ENCODE assay signal across 16 cellular contexts in genomic region chr19:39998511-39998910, GRCh38. TPM values are rescaled to one million over a fixed set of nuclear protein-coding genes. Genes with fewer than 3 reads are reported as not detected.
DNase-seq lines count a peak whose midpoint lies in the region; TF ChIP-seq lines count a peak whose summit lies in the region.
"Had no signal": no experiment of that assay in that cellular context is flagged by ENCODE, and none has a peak within 500 bp of the region (broad histone marks: within the 10 kb centered on the region; RNA-seq: fewer than 3 reads in every experiment).

No MANE protein-coding gene starts in this region.

- no peaks in the 10 kb centered on the region for H3K27me3 ChIP-seq in breast epithelium
- H3K27me3 ChIP-seq in right atrium auricular region, result no peaks in the 10 kb centered on the region
- H3K27me3 ChIP-seq in ovary, result no peaks in the 10 kb centered on the region
- H3K27me3 ChIP-seq: BE2C, gastroesophageal sphincter had no signal

- H3K4me1 ChIP-seq in breast epithelium (peaks cover 0 to 7% of the 10 kb centered on the region in 2 donors), right atrium auricular region (peaks cover 2 to 17% of the 10 kb centered on the region in 2 donors), ovary (ENCODE audit: insufficient read depth) (no peaks in the 10 kb centered on the region)
- H3K4me1 ChIP-seq: BE2C had no signal

- TF ChIP-seq CTCF in MCF 10A (IDR thresholded peaks at IDR 0.05; ENCODE audit: unreplicated experiment) (no peak), breast epithelium (IDR thresholded peaks at IDR 0.05) (no peak), glutamatergic neuron (IDR thresholded peaks at IDR 0.05; ENCODE audit: partially characterized antibody, unreplicated experiment) (no peak), right atrium auricular region (IDR thresholded peaks at IDR 0.05) (no peak), ovary (IDR thresholded peaks at IDR 0.05) (no peak)

- peaks cover 6% of the 10 kb centered on the region for H3K36me3 Mint-ChIP-seq in MCF 10A (ENCODE audit: insufficient read depth, unreplicated experiment)
- H3K36me3 Mint-ChIP-seq in activated T-helper 1 cell treated with anti-CD3 and anti-CD28 coated beads, Interleukin-12 subunit alpha, Interleukin-12 subunit beta, Interleukin-2, Interleukin-4 antibody, amounts not matched to agents 30 ng/mL and 10 ng/mL and 1 ng/mL, durations not matched to agents 14 hours and 24 hours and 36 hours (ENCODE audit: low read depth), result peaks cover 17% of the 10 kb centered on the region
- peaks cover 12% of the 10 kb centered on the region for H3K36me3 Mint-ChIP-seq in glutamatergic neuron (ENCODE audit: unreplicated experiment)

- H3K4me3 ChIP-seq in breast epithelium (no peak overlapping the region), right atrium auricular region (no peak overlapping the region), ovary (no peak overlapping the region)
- H3K4me3 ChIP-seq: gastroesophageal sphincter had no signal

- no TSS peak for BruUV-seq in MCF 10A (replicated peaks; lab: Mats Ljungman, UMichigan)

- H3K9me3 ChIP-seq in breast epithelium (peaks cover 6% of the 10 kb centered on the region in 2 donors), right atrium auricular region (no peaks in the 10 kb centered on the region), ovary (no peaks in the 10 kb centered on the region)
- H3K9me3 ChIP-seq: BE2C had no signal

- 84 to 96% (median 94%) methylated on average over 4 of the region's 4 CpGs for WGBS in ovary, 3 donors

- intact Hi-C loops in MCF 10A (cut with micrococcal nuclease) (no loop called here), breast epithelium (cut with DNase I; ENCODE audit: low total_unique reads) (no loop called here), ovary (cut with DNase I) (no loop called here)
- intact Hi-C loops in activated T-helper 1 cell treated with anti-CD3 and anti-CD28 coated beads, Interleukin-12 subunit alpha, Interleukin-12 subunit beta, Interleukin-2, Interleukin-4 antibody, amounts not matched to agents 30 ng/mL and 10 ng/mL and 1 ng/mL, durations not matched to agents 14 hours and 24 hours and 36 hours (cut with micrococcal nuclease), result loop anchor here (1.0 kb wide), 1 partner anchor 58 kb away; the partner anchor contains the start of gene ZNF780B

- peaks cover 13% of the 10 kb centered on the region for H3K4me1 Mint-ChIP-seq in MCF 10A (ENCODE audit: insufficient read depth, unreplicated experiment)
- peaks cover 30% of the 10 kb centered on the region for H3K4me1 Mint-ChIP-seq in activated T-helper 1 cell treated with anti-CD3 and anti-CD28 coated beads, Interleukin-12 subunit alpha, Interleukin-12 subunit beta, Interleukin-2, Interleukin-4 antibody, amounts not matched to agents 30 ng/mL and 10 ng/mL and 1 ng/mL, durations not matched to agents 14 hours and 24 hours and 36 hours (ENCODE audit: low read depth)
- H3K4me1 Mint-ChIP-seq in glutamatergic neuron (ENCODE audit: low read depth, unreplicated experiment), result peaks cover 9% of the 10 kb centered on the region

- CTCF ChIA-PET in MCF 10A (lab: Yijun Ruan, JAX), result interaction anchor here (0.5 kb wide), 1 partner anchor 383 kb away, joined by 3 read pairs; no protein-coding TSS in a partner anchor

- TF ChIP-seq POLR2A in breast epithelium (IDR thresholded peaks at IDR 0.05) (no peak), ovary (IDR thresholded peaks at IDR 0.05) (no peak)

- POLR2A ChIA-PET in MCF 10A (lab: Yijun Ruan, JAX), result interaction anchor here (1.0 kb wide), 1 partner anchor 18 kb away, joined by 3 read pairs; no protein-coding TSS in a partner anchor

- H3K9me3 Mint-ChIP-seq in MCF 10A (ENCODE audit: unreplicated experiment), result no peaks in the 10 kb centered on the region
- peaks cover 12% of the 10 kb centered on the region for H3K9me3 Mint-ChIP-seq in activated T-helper 1 cell treated with anti-CD3 and anti-CD28 coated beads, Interleukin-12 subunit alpha, Interleukin-12 subunit beta, Interleukin-2, Interleukin-4 antibody, amounts not matched to agents 30 ng/mL and 10 ng/mL and 1 ng/mL, durations not matched to agents 14 hours and 24 hours and 36 hours
- peaks cover 8% of the 10 kb centered on the region for H3K9me3 Mint-ChIP-seq in glutamatergic neuron (ENCODE audit: unreplicated experiment)
- H3K9me3 Mint-ChIP-seq: dendritic cell treated with granulocyte-macrophage colony-stimulating factor and Interleukin-4, amounts not matched to agents 40 ng/mL and 50 ng/mL, for 4 days had no signal

- H3K4me3 Mint-ChIP-seq in MCF 10A (ENCODE audit: unreplicated experiment) (peak overlapping the region; percentile 91), glutamatergic neuron (ENCODE audit: unreplicated experiment) (peak overlapping the region; percentile 20)
- peak overlapping the region; percentile 99 for H3K4me3 Mint-ChIP-seq in activated T-helper 1 cell treated with anti-CD3 and anti-CD28 coated beads, Interleukin-12 subunit alpha, Interleukin-12 subunit beta, Interleukin-2, Interleukin-4 antibody, amounts not matched to agents 30 ng/mL and 10 ng/mL and 1 ng/mL, durations not matched to agents 14 hours and 24 hours and 36 hours
- H3K4me3 Mint-ChIP-seq: dendritic cell treated with granulocyte-macrophage colony-stimulating factor and Interleukin-4, amounts not matched to agents 40 ng/mL and 50 ng/mL, for 4 days had no signal

- no peak for TF ChIP-seq EP300 in ovary (IDR thresholded peaks at IDR 0.05)

- H3K27me3 Mint-ChIP-seq in MCF 10A (ENCODE audit: insufficient read depth, unreplicated experiment) (no peaks in the 10 kb centered on the region), glutamatergic neuron (ENCODE audit: unreplicated experiment) (peaks cover 7% of the 10 kb centered on the region)
- H3K27me3 Mint-ChIP-seq in activated T-helper 1 cell treated with anti-CD3 and anti-CD28 coated beads, Interleukin-12 subunit alpha, Interleukin-12 subunit beta, Interleukin-2, Interleukin-4 antibody, amounts not matched to agents 30 ng/mL and 10 ng/mL and 1 ng/mL, durations not matched to agents 14 hours and 24 hours and 36 hours (ENCODE audit: insufficient read depth), result no peaks in the 10 kb centered on the region
- H3K27me3 Mint-ChIP-seq: dendritic cell treated with granulocyte-macrophage colony-stimulating factor and Interleukin-4, amounts not matched to agents 40 ng/mL and 50 ng/mL, for 4 days had no signal

- no peaks in the 10 kb centered on the region for H3K36me3 ChIP-seq in breast epithelium
- H3K36me3 ChIP-seq in right atrium auricular region, result no peaks in the 10 kb centered on the region
- no peaks in the 10 kb centered on the region for H3K36me3 ChIP-seq in ovary
- H3K36me3 ChIP-seq: BE2C had no signal

- DNase-seq in MCF 10A (ENCODE audit: unreplicated experiment) (peak; percentile 13), breast epithelium (ENCODE audit: low spot score in 2 of 2) (no peak), glutamatergic neuron (no peak), right atrium auricular region (ENCODE audit: low spot score) (no peak), NCI-H2081 (lab: John Stamatoyannopoulos, UW) (no peak), NCI-H1694 treated with DMSO at 0.1 percent for 48 hours (lab: John Stamatoyannopoulos, UW) (no peak), ovary (no peak)
- DNase-seq in activated T-helper 1 cell treated with anti-CD3 and anti-CD28 coated beads, Interleukin-12 subunit alpha, Interleukin-12 subunit beta, Interleukin-2, Interleukin-4 antibody, amounts not matched to agents 30 ng/mL and 10 ng/mL and 1 ng/mL, durations not matched to agents 14 hours and 24 hours and 36 hours (ENCODE audit: low spot score), result no peak
- DNase-seq: activated CD4-positive, CD25-positive, alpha-beta regulatory T cell; activated gamma-delta T cell treated with Interleukin-2 at 50 U/mL for 16 hours; BE2C; NCI-H1092 treated with DMSO at 0.1 percent for 48 hours; NCI-H69; Right ventricle myocardium superior had no signal

- H3K27ac Mint-ChIP-seq in MCF 10A (ENCODE audit: low read depth, unreplicated experiment), result no peak overlapping the region
- peak overlapping the region; percentile 29 for H3K27ac Mint-ChIP-seq in activated T-helper 1 cell treated with anti-CD3 and anti-CD28 coated beads, Interleukin-12 subunit alpha, Interleukin-12 subunit beta, Interleukin-2, Interleukin-4 antibody, amounts not matched to agents 30 ng/mL and 10 ng/mL and 1 ng/mL, durations not matched to agents 14 hours and 24 hours and 36 hours
- H3K27ac Mint-ChIP-seq in glutamatergic neuron (ENCODE audit: unreplicated experiment), result no peak overlapping the region
- H3K27ac Mint-ChIP-seq: dendritic cell treated with granulocyte-macrophage colony-stimulating factor and Interleukin-4, amounts not matched to agents 40 ng/mL and 50 ng/mL, for 4 days had no signal

- H3K27ac ChIP-seq in breast epithelium (no peak overlapping the region), right atrium auricular region (no peak overlapping the region), ovary (no peak overlapping the region)

RNA-seq across cellular contexts. Expression of gene ZNF546, which starts 1.7 kb away (rescaled TPM):
- total RNA-seq in MCF 10A (2022) (5.2 and 6.3 TPM in 2 replicates), breast epithelium (1 to 10 TPM; 4.3 to 9.7 (median 8.8) TPM), glutamatergic neuron (ENCODE audit: unreplicated experiment) (3.2 TPM), right atrium auricular region (1 to 10 TPM; 3.9 to 4.3 TPM), ovary (10 to 100 TPM in 2 of 7 donors, 1 to 10 TPM in 5; 4.9 to 11.1 (median 7.7) TPM)
- total RNA-seq in activated T-helper 1 cell treated with anti-CD3 and anti-CD28 coated beads, Interleukin-12 subunit alpha, Interleukin-12 subunit beta, Interleukin-2, Interleukin-4 antibody, amounts not matched to agents 30 ng/mL and 10 ng/mL and 1 ng/mL, durations not matched to agents 14 hours and 24 hours and 36 hours, result 6.1 and 7.1 TPM in 2 replicates
- 1 to 10 TPM; 2.9 to 5.4 TPM for polyA plus RNA-seq in ovary

RNA-seq across cellular contexts. Expression of gene PSMC4, which starts 27.5 kb away (rescaled TPM):
- total RNA-seq in MCF 10A (2022), result 105 and 108 TPM in 2 replicates
- 10 to 100 TPM; 61.4 to 71.0 (median 70.8) TPM for total RNA-seq in breast epithelium
- total RNA-seq in activated T-helper 1 cell treated with anti-CD3 and anti-CD28 coated beads, Interleukin-12 subunit alpha, Interleukin-12 subunit beta, Interleukin-2, Interleukin-4 antibody, amounts not matched to agents 30 ng/mL and 10 ng/mL and 1 ng/mL, durations not matched to agents 14 hours and 24 hours and 36 hours, result 189 and 190 TPM in 2 replicates
- 111 TPM for total RNA-seq in glutamatergic neuron (ENCODE audit: unreplicated experiment)
- total RNA-seq in right atrium auricular region, result 10 to 100 TPM; 76.0 to 90.2 TPM
- 10 to 100 TPM; 39.3 to 73.5 (median 57.5) TPM for total RNA-seq in ovary
- polyA plus RNA-seq in ovary, result 10 to 100 TPM; 44.8 to 57.0 TPM

RNA-seq across cellular contexts. Expression of gene ZNF780B, which starts 57.5 kb away (rescaled TPM):
- total RNA-seq in MCF 10A (2022) (10.2 and 12.8 TPM in 2 replicates), breast epithelium (10 to 100 TPM; 12.5 to 30.4 (median 28.8) TPM), glutamatergic neuron (ENCODE audit: unreplicated experiment) (35.0 TPM), right atrium auricular region (10 to 100 TPM; 11.2 to 13.6 TPM), ovary (10 to 100 TPM; 22.7 to 36.1 (median 25.9) TPM)
- total RNA-seq in activated T-helper 1 cell treated with anti-CD3 and anti-CD28 coated beads, Interleukin-12 subunit alpha, Interleukin-12 subunit beta, Interleukin-2, Interleukin-4 antibody, amounts not matched to agents 30 ng/mL and 10 ng/mL and 1 ng/mL, durations not matched to agents 14 hours and 24 hours and 36 hours, result 25.8 and 29.0 TPM in 2 replicates
- 10 to 100 TPM in 1 of 2 donors, 1 to 10 TPM in 1; 5.4 to 13.9 TPM for polyA plus RNA-seq in ovary

Comparison
In these comparisons a context has a peak if more than half of its experiments do, and no peak if none do; other contexts are left out.
1. H3K4me3 Mint-ChIP-seq: peak in every context shown above with its lines; median percentile 99 in activated T-helper 1 cell treated with anti-CD3 and anti-CD28 coated beads, Interleukin-12 subunit alpha, Interleukin-12 subunit beta, Interleukin-2, Interleukin-4 antibody, amounts not matched to agents 30 ng/mL and 10 ng/mL and 1 ng/mL, durations not matched to agents 14 hours and 24 hours and 36 hours; 91 in MCF 10A; 20 in glutamatergic neuron.